8 cellular contexts compared by ENCODE assay signal in the genomic region with DNA sequence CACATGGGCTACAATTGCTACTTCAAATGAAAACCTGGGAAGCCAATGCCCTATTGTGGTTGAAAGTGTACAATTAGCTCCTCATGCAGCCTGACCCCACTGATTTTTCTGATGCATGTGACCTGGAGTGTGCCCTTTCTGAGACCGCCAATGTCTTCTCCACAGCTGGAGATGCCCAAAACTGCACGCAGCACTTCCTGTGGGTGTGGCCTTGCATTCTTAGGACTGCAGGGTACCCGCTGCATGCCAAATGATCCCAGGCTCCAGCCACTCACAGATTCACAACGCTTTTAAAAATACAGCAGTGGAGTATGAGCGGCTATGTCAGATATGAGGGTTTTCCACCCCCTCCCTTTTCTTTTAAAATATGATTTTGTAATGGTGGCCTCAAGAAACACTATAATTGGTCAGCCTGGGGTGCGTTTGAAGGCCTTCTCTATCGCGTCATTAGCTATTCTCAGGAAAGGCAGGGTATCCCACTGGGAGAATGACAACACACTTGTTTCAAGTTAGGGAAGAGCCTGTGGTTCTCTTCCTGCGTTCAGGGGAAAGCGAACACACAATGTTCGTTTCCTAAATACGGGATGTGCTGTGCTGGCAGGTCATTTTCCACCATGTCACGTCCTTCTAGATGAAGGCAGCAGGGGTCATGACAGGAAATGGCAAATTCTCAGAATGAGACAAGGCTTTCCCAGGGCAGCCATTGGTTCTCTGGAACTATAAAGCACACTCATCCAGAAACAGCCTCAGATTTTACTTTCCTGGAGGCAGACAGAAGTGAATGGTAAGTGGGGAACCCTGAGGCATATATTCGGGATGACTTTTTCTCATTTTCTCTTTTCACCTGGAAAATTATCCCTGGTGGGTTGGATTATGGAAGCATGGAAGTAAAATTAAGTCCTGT. TPM values are rescaled to one million over a fixed set of nuclear protein-coding genes. Genes with fewer than 3 reads are reported as not detected.
DNase-seq lines count a peak whose midpoint lies in the region; ATAC-seq, FAIRE-seq and TF ChIP-seq lines count a peak whose summit lies in the region.

A gene with protein sequence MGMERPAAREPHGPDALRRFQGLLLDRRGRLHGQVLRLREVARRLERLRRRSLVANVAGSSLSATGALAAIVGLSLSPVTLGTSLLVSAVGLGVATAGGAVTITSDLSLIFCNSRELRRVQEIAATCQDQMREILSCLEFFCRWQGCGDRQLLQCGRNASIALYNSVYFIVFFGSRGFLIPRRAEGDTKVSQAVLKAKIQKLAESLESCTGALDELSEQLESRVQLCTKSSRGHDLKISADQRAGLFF (plus strand): TSS at position 749 of the 904 bp plus-strand sequence. CDS start 33 bp downstream, at position 782.

- TF ChIP-seq RAD21 in A549 (conservative IDR thresholded peaks at IDR 0.05 in 1 of 2, IDR thresholded peaks at IDR 0.05 in 1 of 2), result no peak

- H3K4me1 ChIP-seq in A549 (peaks cover 27% of the 10 kb centered on the region), lower lobe of right lung (peaks cover 28% of the 10 kb centered on the region), tibial artery (peaks cover 0 to 42% (median 19%) of the 10 kb centered on the region in 4 donors)

- TF ChIP-seq POLR2A in A549 (IDR thresholded peaks at IDR 0.05; ENCODE audit: low read length), result no peak
- no peak for TF ChIP-seq POLR2A in GM12892 (IDR thresholded peaks at IDR 0.05; ENCODE audit: low read depth, low read length)

- DNase-seq in A549 (ENCODE audit: low read depth in 1 of 2, low spot score in 1 of 2) (no peak), LHCN-M2 (ENCODE audit: low read depth) (peak; percentile 75), cerebellum (ENCODE audit: low spot score) (no peak), lower lobe of right lung (no peak), tibial artery (peak; percentile 44 to 87), GM12892 (ENCODE audit: insufficient read length) (no peak), kidney glomerular epithelial cell (lab: John Stamatoyannopoulos, UW) (no peak)
- no peak for DNase-seq in stimulated activated CD4-positive, alpha-beta T cell treated with anti-CD3 and anti-CD28 coated beads, Interleukin-2, amount 100 ng/mL, for 48 hours

- POLR2A ChIA-PET in A549 (lab: Yijun Ruan, JAX), result no interaction called here

- no peaks in the 10 kb centered on the region for H3K36me3 ChIP-seq in lower lobe of right lung
- no peaks in the 10 kb centered on the region for H3K36me3 ChIP-seq in tibial artery

- H3K4me3 ChIP-seq in A549 (peak within 1 kb of the TSS; percentile 44), lower lobe of right lung (peak within 1 kb of the TSS; percentile 74), tibial artery (peak within 1 kb of the TSS; percentile 63 to 64)

- ATAC-seq in A549, result no peak
- ATAC-seq in lower lobe of right lung, result no peak

- H3K9me3 ChIP-seq in A549 (no peaks in the 10 kb centered on the region), lower lobe of right lung (no peaks in the 10 kb centered on the region), tibial artery (no peaks in the 10 kb centered on the region)

- CTCF ChIA-PET in A549 (lab: Yijun Ruan, JAX), result interaction anchor here (0.6 to 5.6 kb wide), 8 partner anchors 16 to 201 kb away, joined by 3 to 74 read pairs (median 4); a partner anchor contains a TSS

- H3K27me3 ChIP-seq in lower lobe of right lung (ENCODE audit: low read depth) (no peaks in the 10 kb centered on the region), tibial artery (no peaks in the 10 kb centered on the region)

- H3K27ac ChIP-seq in A549, result peak within 1 kb of the TSS; percentile 85 to 94
- H3K27ac ChIP-seq in lower lobe of right lung, result peak within 1 kb of the TSS; percentile 89
- H3K27ac ChIP-seq in tibial artery, result peak within 1 kb of the TSS; percentile 80 to 91

- H3K4me2 ChIP-seq in A549, result peak within 1 kb of the TSS; percentile 79

- TF ChIP-seq EP300 in A549 (IDR thresholded peaks at IDR 0.05), result no peak

- 94% methylated on average over 14 of the region's 14 CpGs for WGBS in A549 (ENCODE audit: missing lambda C conversion rate)

- FAIRE-seq in A549 (lab: Jason Lieb, UNC) (no peak), GM12892 (lab: Jason Lieb, UNC) (no peak)

- intact Hi-C loops in lower lobe of right lung (cut with DNase I) (no loop called here), tibial artery (cut with DNase I; ENCODE audit: low total_unique reads) (loop anchor here (5.0 kb wide), 2 partner anchors 68 to 107 kb away; a partner anchor contains a TSS)

- TF ChIP-seq CTCF in A549 (IDR thresholded peaks at IDR 0.05) (no peak), lower lobe of right lung (IDR thresholded peaks at IDR 0.05) (no peak), tibial artery (IDR thresholded peaks at IDR 0.05) (no peak)

TF ChIP-seq in A549, 52 proteins besides CTCF, POLR2A, EP300 and RAD21:
- TF ChIP-seq CHD2 (IDR thresholded peaks at IDR 0.05; ENCODE audit: low read length, partially characterized antibody), result no peak
- no peak for TF ChIP-seq POLR2AphosphoS2 (conservative IDR thresholded peaks at IDR 0.05; ENCODE audit: low read length)
- no peak for TF ChIP-seq EHF (CRISPR knock-in tag; IDR thresholded peaks at IDR 0.05)
- no peak for TF ChIP-seq CEBPB (IDR thresholded peaks at IDR 0.05)
- no peak for TF ChIP-seq KDM5A (IDR thresholded peaks at IDR 0.05)
- TF ChIP-seq, protein P1, sequence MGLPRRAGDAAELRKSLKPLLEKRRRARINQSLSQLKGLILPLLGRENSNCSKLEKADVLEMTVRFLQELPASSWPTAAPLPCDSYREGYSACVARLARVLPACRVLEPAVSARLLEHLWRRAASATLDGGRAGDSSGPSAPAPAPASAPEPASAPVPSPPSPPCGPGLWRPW (IDR thresholded peaks at IDR 0.05), result no peak
- no peak for TF ChIP-seq JUN (IDR thresholded peaks at IDR 0.05)
- no peak for TF ChIP-seq RARB (CRISPR knock-in tag; IDR thresholded peaks at IDR 0.05)
- TF ChIP-seq ZC3H11A (IDR thresholded peaks at IDR 0.05), result no peak
- no peak for TF ChIP-seq KDM1A (IDR thresholded peaks at IDR 0.05; ENCODE audit: low read depth)
- TF ChIP-seq NPAS2 (CRISPR knock-in tag; IDR thresholded peaks at IDR 0.05; ENCODE audit: borderline replicate concordance), result no peak
- no peak for TF ChIP-seq FOSB (CRISPR knock-in tag; IDR thresholded peaks at IDR 0.05)

RNA-seq across cellular contexts. Expression of the gene that starts here (rescaled TPM):
- polyA plus RNA-seq in A549 (2011; rRNA removed), result 0.93 and 1.3 TPM in 2 replicates
- 0.21 and 0.26 TPM in 2 replicates for polyA plus RNA-seq in A549 (2012; cell fraction: cytosol; rRNA removed)
- 0.10 and 0.31 TPM in 2 replicates for polyA plus RNA-seq in A549 (2012; cell fraction: nucleus; rRNA removed)
- polyA plus RNA-seq in A549 (2017; fragmentation: RNase III; extraction: RNeasy Plus Mini Kit Qiagen cat#74134 plus additional on column Dnase treatment), result 0.42 to 0.46 TPM (median 0.44 TPM) in 3 replicates
- polyA minus RNA-seq in A549 (2011; rRNA and poly(A)+ RNA removed), result 1.1 and 1.3 TPM in 2 replicates
- total RNA-seq in LHCN-M2 (2014; rRNA removed), result 8.0 and 9.3 TPM in 2 replicates
- 2.3 TPM for polyA plus RNA-seq in LHCN-M2 (2012)
- 30.2 TPM for total RNA-seq in cerebellum
- 11.0 TPM for total RNA-seq in lower lobe of right lung
- 2.6 TPM for polyA plus RNA-seq in GM12892 (2012; ENCODE audit: missing spikeins)

Comparison
In these comparisons a context has a peak if more than half of its experiments do, and no peak if none do; other contexts are left out.
1. DNase-seq: peak in LHCN-M2 (single experiment) and tibial artery (2 of 2); none in A549 (0 of 2), cerebellum (single experiment), lower lobe of right lung (single experiment), GM12892 (single experiment), kidney glomerular epithelial cell (single experiment) and stimulated activated CD4-positive, alpha-beta T cell treated with anti-CD3 and anti-CD28 coated beads, Interleukin-2, amount 100 ng/mL, for 48 hours (0 of 2).
2. Peak in every context shown above with its lines, with median percentiles within 50 percentile points of each other: H3K27ac ChIP-seq and H3K4me3 ChIP-seq.